ENCODE assay signal across 19 cellular contexts in the genomic region with DNA sequence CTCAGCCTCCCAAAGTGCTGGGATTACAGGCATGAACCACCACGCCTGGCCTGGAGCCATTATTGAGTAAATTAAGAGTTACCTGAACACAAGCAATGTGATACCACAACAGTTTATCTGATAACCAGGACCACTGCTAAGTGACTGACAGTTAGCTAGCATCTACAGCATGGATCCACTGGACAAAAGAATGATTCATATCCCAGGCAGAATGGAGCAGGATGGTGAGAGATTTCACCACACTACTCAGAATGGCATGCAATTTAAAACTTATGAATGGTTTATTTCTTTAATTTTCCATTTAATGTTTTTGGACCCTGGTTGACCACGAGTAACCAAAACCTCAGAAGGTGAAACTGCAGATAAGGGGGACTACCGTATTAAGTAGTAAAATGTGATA. TPM values are rescaled to one million over a fixed set of nuclear protein-coding genes. Genes with fewer than 3 reads are reported as not detected.
DNase-seq lines count a peak whose midpoint lies in the region; ATAC-seq and TF ChIP-seq lines count a peak whose summit lies in the region.
"Had no signal": no experiment of that assay in that cellular context is flagged by ENCODE, and none has a peak within 500 bp of the region (broad histone marks: within the 10 kb centered on the region; RNA-seq: fewer than 3 reads in every experiment).

No MANE protein-coding gene starts in this region.

- no peak overlapping the region for H3K27ac Mint-ChIP-seq in activated naive CD4-positive, alpha-beta T cell treated with anti-CD3 and anti-CD28 coated beads, Interleukin-2, amount 50 U/mL, for 72 hours
- H3K27ac Mint-ChIP-seq: CD8-positive, alpha-beta T cell had no signal

- H3K4me3 ChIP-seq in MM.1S (ENCODE audit: low read length), result no peak overlapping the region
- H3K4me3 ChIP-seq: A549; BLaER1 treated with 17β-estradiol and CSF1 and Interleukin-3, amounts not matched to agents 10 nM and 100 nM; SJCRH30 had no signal

- no peaks in the 10 kb centered on the region for H3K36me3 ChIP-seq in MM.1S (replicated peaks; ENCODE audit: insufficient read depth, low read length)
- H3K36me3 ChIP-seq: SJCRH30 had no signal

- H3K9me3 Mint-ChIP-seq in activated naive CD4-positive, alpha-beta T cell treated with anti-CD3 and anti-CD28 coated beads, Interleukin-2, amount 50 U/mL, for 72 hours, result no peaks in the 10 kb centered on the region
- H3K9me3 Mint-ChIP-seq: CD8-positive, alpha-beta T cell had no signal

- H3K27ac ChIP-seq in foreskin keratinocyte (no peak overlapping the region), MM.1S (ENCODE audit: low read length) (no peak overlapping the region)
- H3K27ac ChIP-seq: A549; BLaER1 treated with 17β-estradiol and CSF1 and Interleukin-3, amounts not matched to agents 10 nM and 100 nM; RWPE1; SJCRH30 had no signal

- H3K4me1 ChIP-seq in foreskin keratinocyte, result no peaks in the 10 kb centered on the region
- H3K4me1 ChIP-seq in MM.1S (ENCODE audit: low read length), result peaks cover 6% of the 10 kb centered on the region
- H3K4me1 ChIP-seq: A549, SJCRH30 had no signal

- DNase-seq in EH (ENCODE audit: low read depth) (peak; percentile 4), M059J (ENCODE audit: low read depth) (peak; percentile 15), amniotic epithelial cell (ENCODE audit: low read depth) (peak; percentile 17), foreskin keratinocyte (peak in 1 of 2 donors; percentile 12), kidney glomerular epithelial cell (lab: John Stamatoyannopoulos, UW) (no peak), MM.1S (no peak)
- DNase-seq in activated naive CD4-positive, alpha-beta T cell treated with anti-CD3 and anti-CD28 coated beads, Interleukin-2, amount 50 U/mL, for 72 hours (ENCODE audit: low spot score in 2 of 2), result no peak
- DNase-seq: CD8-positive, alpha-beta T cell; DMS53; KBM-7; NCI-H1092 treated with DMSO at 0.1 percent for 48 hours; NCI-H146; NCI-H2029 treated with DMSO at 0.1 percent for 48 hours; NCI-H774; SJCRH30 had no signal

- no peaks in the 10 kb centered on the region for H3K79me2 ChIP-seq in MM.1S (ENCODE audit: low read length)

- no peaks in the 10 kb centered on the region for H3K27me3 ChIP-seq in foreskin keratinocyte
- no peaks in the 10 kb centered on the region for H3K27me3 ChIP-seq in MM.1S (replicated peaks; ENCODE audit: insufficient read depth, low read length)
- H3K27me3 ChIP-seq: BLaER1 treated with 17β-estradiol and CSF1 and Interleukin-3, amounts not matched to agents 10 nM and 100 nM; SJCRH30 had no signal

- no peak overlapping the region for H2AFZ ChIP-seq in MM.1S (ENCODE audit: low read length)

- ATAC-seq in foreskin keratinocyte, result peak; percentile 68
- no peak for ATAC-seq in activated naive CD4-positive, alpha-beta T cell treated with anti-CD3 and anti-CD28 coated beads, Interleukin-2, amount 50 U/mL, for 72 hours
- ATAC-seq in GM18909 (IDR thresholded peaks at IDR 0.05; ENCODE audit: poor library complexity, unreplicated experiment), result no peak
- ATAC-seq: CD8-positive, alpha-beta T cell had no signal

- H3F3A ChIP-seq in MM.1S (ENCODE audit: insufficient read depth, low read length), result 0 out of 2 replicates have a peak, but pooled peaks cover 2% of the 10 kb centered on the region

- TF ChIP-seq CTCF in foreskin keratinocyte (conservative IDR thresholded peaks at IDR 0.05), result no peak
- no peak for TF ChIP-seq CTCF in MM.1S (IDR thresholded peaks at IDR 0.05; ENCODE audit: low read length)

- H3K4me2 ChIP-seq in MM.1S (ENCODE audit: low read depth, low read length), result no peak overlapping the region
- H3K4me2 ChIP-seq: A549 had no signal

- H3K9ac ChIP-seq in MM.1S (ENCODE audit: low read length), result no peak overlapping the region

- H4K20me1 ChIP-seq in MM.1S (ENCODE audit: insufficient read depth, low read length), result no peaks in the 10 kb centered on the region

- H3K9me3 ChIP-seq in MM.1S (replicated peaks; ENCODE audit: insufficient read depth, low read length), result no peaks in the 10 kb centered on the region
- H3K9me3 ChIP-seq: A549; BLaER1 treated with 17β-estradiol and CSF1 and Interleukin-3, amounts not matched to agents 10 nM and 100 nM; SJCRH30 had no signal

- H3K9me2 ChIP-seq in MM.1S (replicated peaks; ENCODE audit: insufficient read depth, low read length), result no peaks in the 10 kb centered on the region

- no peaks in the 10 kb centered on the region for H3K36me3 Mint-ChIP-seq in activated naive CD4-positive, alpha-beta T cell treated with anti-CD3 and anti-CD28 coated beads, Interleukin-2, amount 50 U/mL, for 72 hours

RNA-seq across cellular contexts. Expression of a gene that starts 48.6 kb away (rescaled TPM):
- 9.5 and 12.0 TPM in 2 replicates for total RNA-seq in M059J (2014; rRNA removed; shearing (Covaris generic))
- 5.7 and 5.9 TPM in 2 replicates for total RNA-seq in foreskin keratinocyte
- polyA plus RNA-seq in foreskin keratinocyte, result 0.87 and 1.0 TPM in 2 replicates
- total RNA-seq in activated naive CD4-positive, alpha-beta T cell treated with anti-CD3 and anti-CD28 coated beads, Interleukin-2, amount 50 U/mL, for 72 hours, result 10 to 100 TPM; 24.9 to 33.1 TPM

Comparison
In these comparisons a context has a peak if more than half of its experiments do, and no peak if none do; other contexts are left out.
1. DNase-seq: peak in EH (single experiment), M059J (single experiment) and amniotic epithelial cell (single experiment); none in activated naive CD4-positive, alpha-beta T cell treated with anti-CD3 and anti-CD28 coated beads, Interleukin-2, amount 50 U/mL, for 72 hours (0 of 2), kidney glomerular epithelial cell (single experiment) and MM.1S (single experiment).